In the genomic region with DNA sequence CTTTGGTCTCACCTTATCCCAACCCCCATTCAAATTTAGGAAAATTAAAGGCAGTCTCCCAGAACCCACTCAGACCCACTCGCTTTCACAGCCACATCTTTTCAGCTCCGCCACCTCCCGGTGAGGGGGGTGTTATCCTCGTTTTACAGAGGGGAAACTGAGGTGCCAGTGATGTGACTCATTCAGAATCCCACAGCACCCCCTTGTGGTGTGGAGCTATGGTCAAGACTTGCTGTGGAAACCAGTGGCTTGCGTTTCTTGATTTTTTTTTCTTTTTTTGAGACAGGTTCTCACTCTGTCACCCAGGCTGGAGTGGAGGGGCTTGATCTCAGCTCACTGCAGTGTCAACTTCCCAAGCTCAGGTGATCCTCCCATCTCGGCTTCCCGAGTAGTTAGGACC, we compare ENCODE assay signal across 8 cellular contexts. TPM values are rescaled to one million over a fixed set of nuclear protein-coding genes. Genes with fewer than 3 reads are reported as not detected.
DNase-seq lines count a peak whose midpoint lies in the region; ATAC-seq and TF ChIP-seq lines count a peak whose summit lies in the region.

No MANE protein-coding gene starts in this region.

- no peak overlapping the region for H3K4me3 ChIP-seq in A673 (ENCODE audit: low read depth, low read length, poor library complexity, severe bottlenecking)
- no peak overlapping the region for H3K4me3 ChIP-seq in hepatocyte

- H3K36me3 ChIP-seq in A673 (ENCODE audit: insufficient read depth, low read length, poor library complexity, severe bottlenecking), result no peaks in the 10 kb centered on the region
- H3K36me3 ChIP-seq in hepatocyte (replicated peaks; ENCODE audit: insufficient read depth, low read depth), result no peaks in the 10 kb centered on the region

- H3K27ac ChIP-seq in A673 (ENCODE audit: low read depth, low read length, poor library complexity, severe bottlenecking) (no peak overlapping the region), hepatocyte (no peak overlapping the region)

- no peaks in the 10 kb centered on the region for H3K27me3 Mint-ChIP-seq in activated CD4-positive, alpha-beta T cell treated with anti-CD3 and anti-CD28 coated beads, Interleukin-2, amount 10 ng/mL, durations not matched to agents 7 days and 5 days

- no peak overlapping the region for H3K4me2 ChIP-seq in hepatocyte

- H3K9me3 ChIP-seq in A673 (ENCODE audit: low read depth, low read length, poor library complexity, severe bottlenecking), result no peaks in the 10 kb centered on the region
- no peaks in the 10 kb centered on the region for H3K9me3 ChIP-seq in hepatocyte (ENCODE audit: low read depth)

- no peaks in the 10 kb centered on the region for H3K79me2 ChIP-seq in hepatocyte

- intact Hi-C loops in A673 (cut with micrococcal nuclease; ENCODE audit: unreplicated experiment), result loop anchor here (2.0 kb wide), 1 partner anchor 101 kb away; no protein-coding TSS in a partner anchor
- intact Hi-C loops in sciatic nerve (cut with DNase I), result no loop called here

- H3K4me3 Mint-ChIP-seq in activated CD4-positive, alpha-beta T cell treated with anti-CD3 and anti-CD28 coated beads, Interleukin-2, amount 10 ng/mL, durations not matched to agents 7 days and 5 days, result no peak overlapping the region

- no peaks in the 10 kb centered on the region for H4K20me1 ChIP-seq in hepatocyte (ENCODE audit: insufficient read depth, poor library complexity, severe bottlenecking)

- ATAC-seq in sciatic nerve (no peak), HG03432 (IDR thresholded peaks at IDR 0.05; ENCODE audit: unreplicated experiment) (no peak)

- CTCF ChIA-PET in A673 (lab: Charles Lee), result interaction anchor here (1.0 kb wide), 2 partner anchors 100 to 399 kb away, joined by 3 to 5 read pairs; no protein-coding TSS in a partner anchor
- CTCF ChIA-PET in activated CD4-positive, alpha-beta T cell treated with anti-CD3 and anti-CD28 coated beads, Interleukin-2, amount 10 ng/mL, durations not matched to agents 7 days and 5 days (lab: Charles Lee), result interaction anchor here (0.6 to 1.3 kb wide), 2 partner anchors 25 to 64 kb away, joined by 3 read pairs; no protein-coding TSS in a partner anchor

- 84% methylated on average over 7 of the region's 7 CpGs for WGBS in hepatocyte (ENCODE audit: low lambda C conversion rate, missing lambda C conversion rate)

- DNase-seq in A673 (ENCODE audit: low spot score), result peak; percentile 23
- no peak for DNase-seq in GM13977 (ENCODE audit: low spot score)
- peak; percentile 45 for DNase-seq in activated CD4-positive, alpha-beta T cell treated with anti-CD3 and anti-CD28 coated beads, Interleukin-2, amount 10 ng/mL, durations not matched to agents 7 days and 5 days
- no peak for DNase-seq in hepatocyte (ENCODE audit: low spot score)
- no peak for DNase-seq in sciatic nerve (ENCODE audit: low spot score)
- DNase-seq in kidney tubule cell (ENCODE audit: low spot score), result no peak
- DNase-seq in LoVo (ENCODE audit: low spot score), result no peak

- H3K9me3 Mint-ChIP-seq in activated CD4-positive, alpha-beta T cell treated with anti-CD3 and anti-CD28 coated beads, Interleukin-2, amount 10 ng/mL, durations not matched to agents 7 days and 5 days, result no peaks in the 10 kb centered on the region

- no peaks in the 10 kb centered on the region for H3K4me1 Mint-ChIP-seq in activated CD4-positive, alpha-beta T cell treated with anti-CD3 and anti-CD28 coated beads, Interleukin-2, amount 10 ng/mL, durations not matched to agents 7 days and 5 days

- BruUV-seq in A673 (replicated peaks; lab: Mats Ljungman, UMichigan), result no TSS peak

- in situ Hi-C loops in GM13977 (cut with MboI; ENCODE audit: low pct_unique_long_range_greater_than_20kb, low sequenced_read_pairs, unreplicated experiment), result loop anchor here (25.0 kb wide), 1 partner anchor 391 kb away; no protein-coding TSS in a partner anchor

- H3K9me2 ChIP-seq in hepatocyte (replicated peaks; ENCODE audit: insufficient read depth), result no peaks in the 10 kb centered on the region

- H3K27me3 ChIP-seq in A673 (replicated peaks; ENCODE audit: insufficient read depth, low read depth, low read length, poor library complexity) (no peaks in the 10 kb centered on the region), hepatocyte (no peaks in the 10 kb centered on the region)

- no peak overlapping the region for H3K27ac Mint-ChIP-seq in activated CD4-positive, alpha-beta T cell treated with anti-CD3 and anti-CD28 coated beads, Interleukin-2, amount 10 ng/mL, durations not matched to agents 7 days and 5 days

- H2AFZ ChIP-seq in hepatocyte, result no peak overlapping the region

- POLR2A ChIA-PET in A673 (lab: Charles Lee; ENCODE audit: low non-redundant PET), result no interaction called here
- POLR2A ChIA-PET in activated CD4-positive, alpha-beta T cell treated with anti-CD3 and anti-CD28 coated beads, Interleukin-2, amount 10 ng/mL, durations not matched to agents 7 days and 5 days (lab: Charles Lee), result no interaction called here

- no peaks in the 10 kb centered on the region for H3K36me3 Mint-ChIP-seq in activated CD4-positive, alpha-beta T cell treated with anti-CD3 and anti-CD28 coated beads, Interleukin-2, amount 10 ng/mL, durations not matched to agents 7 days and 5 days (ENCODE audit: low read depth)

- peak; percentile 66 for TF ChIP-seq CTCF in A673 (conservative IDR thresholded peaks at IDR 0.05; ENCODE audit: low read depth, low read length)
- TF ChIP-seq CTCF in GM13977 (IDR thresholded peaks at IDR 0.05; ENCODE audit: extremely low read depth, insufficient read depth, missing control alignments), result peak; percentile 58
- peak; percentile 38 for TF ChIP-seq CTCF in hepatocyte (IDR thresholded peaks at IDR 0.05; ENCODE audit: poor library complexity)

- H3K4me1 ChIP-seq in A673 (ENCODE audit: insufficient read depth, low read length, poor library complexity, severe bottlenecking) (no peaks in the 10 kb centered on the region), hepatocyte (ENCODE audit: insufficient read depth) (peaks cover 5% of the 10 kb centered on the region)

RNA-seq across cellular contexts. Expression of gene SLC35G1, which starts 27.6 kb away (rescaled TPM):
- total RNA-seq in A673 (2021) (8.5 and 9.5 TPM in 2 replicates), hepatocyte (19.1 and 19.3 TPM in 2 replicates), sciatic nerve (3.9 TPM)
- total RNA-seq in activated CD4-positive, alpha-beta T cell treated with anti-CD3 and anti-CD28 coated beads, Interleukin-2, amount 10 ng/mL, durations not matched to agents 7 days and 5 days, result 1 to 10 TPM; 3.0 to 4.4 TPM
- 10.1 and 12.7 TPM in 2 replicates for polyA plus RNA-seq in hepatocyte

Comparison
In these comparisons a context has a peak if more than half of its experiments do, and no peak if none do; other contexts are left out.
1. DNase-seq: peak in A673 (single experiment) and activated CD4-positive, alpha-beta T cell treated with anti-CD3 and anti-CD28 coated beads, Interleukin-2, amount 10 ng/mL, durations not matched to agents 7 days and 5 days (single experiment); none in GM13977 (single experiment), hepatocyte (single experiment), sciatic nerve (single experiment), kidney tubule cell (single experiment) and LoVo (single experiment).
2. Peak in every context shown above with its lines, with median percentiles within 50 percentile points of each other: CTCF ChIP-seq.